In the genomic region with DNA sequence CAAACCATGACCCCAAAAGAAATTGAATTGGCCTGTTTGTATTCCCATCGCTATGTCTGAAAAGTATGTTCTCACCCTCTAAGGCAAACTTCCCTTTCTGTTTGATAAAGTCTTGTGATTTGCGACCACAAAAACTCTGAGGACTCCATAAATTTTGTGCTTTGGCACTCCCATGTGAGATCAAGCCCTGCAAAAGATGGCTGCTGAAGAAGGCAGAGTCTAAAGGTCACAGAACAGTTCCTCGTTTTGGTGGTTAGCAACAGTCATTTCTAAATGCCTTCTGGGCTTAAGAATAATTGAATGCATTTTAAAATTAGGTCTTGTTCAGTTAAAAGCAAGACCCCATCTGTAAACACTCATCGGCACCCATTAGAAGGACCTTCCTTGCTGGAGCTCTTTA, we compare ENCODE assay signal across 1 cellular context.
TF ChIP-seq lines count a peak whose summit lies in the region.

No MANE protein-coding gene starts in this region.

TF ChIP-seq in GM12878, 131 proteins besides CTCF, POLR2A, EP300 and RAD21 (continued from another document):
- TF ChIP-seq, protein P1, sequence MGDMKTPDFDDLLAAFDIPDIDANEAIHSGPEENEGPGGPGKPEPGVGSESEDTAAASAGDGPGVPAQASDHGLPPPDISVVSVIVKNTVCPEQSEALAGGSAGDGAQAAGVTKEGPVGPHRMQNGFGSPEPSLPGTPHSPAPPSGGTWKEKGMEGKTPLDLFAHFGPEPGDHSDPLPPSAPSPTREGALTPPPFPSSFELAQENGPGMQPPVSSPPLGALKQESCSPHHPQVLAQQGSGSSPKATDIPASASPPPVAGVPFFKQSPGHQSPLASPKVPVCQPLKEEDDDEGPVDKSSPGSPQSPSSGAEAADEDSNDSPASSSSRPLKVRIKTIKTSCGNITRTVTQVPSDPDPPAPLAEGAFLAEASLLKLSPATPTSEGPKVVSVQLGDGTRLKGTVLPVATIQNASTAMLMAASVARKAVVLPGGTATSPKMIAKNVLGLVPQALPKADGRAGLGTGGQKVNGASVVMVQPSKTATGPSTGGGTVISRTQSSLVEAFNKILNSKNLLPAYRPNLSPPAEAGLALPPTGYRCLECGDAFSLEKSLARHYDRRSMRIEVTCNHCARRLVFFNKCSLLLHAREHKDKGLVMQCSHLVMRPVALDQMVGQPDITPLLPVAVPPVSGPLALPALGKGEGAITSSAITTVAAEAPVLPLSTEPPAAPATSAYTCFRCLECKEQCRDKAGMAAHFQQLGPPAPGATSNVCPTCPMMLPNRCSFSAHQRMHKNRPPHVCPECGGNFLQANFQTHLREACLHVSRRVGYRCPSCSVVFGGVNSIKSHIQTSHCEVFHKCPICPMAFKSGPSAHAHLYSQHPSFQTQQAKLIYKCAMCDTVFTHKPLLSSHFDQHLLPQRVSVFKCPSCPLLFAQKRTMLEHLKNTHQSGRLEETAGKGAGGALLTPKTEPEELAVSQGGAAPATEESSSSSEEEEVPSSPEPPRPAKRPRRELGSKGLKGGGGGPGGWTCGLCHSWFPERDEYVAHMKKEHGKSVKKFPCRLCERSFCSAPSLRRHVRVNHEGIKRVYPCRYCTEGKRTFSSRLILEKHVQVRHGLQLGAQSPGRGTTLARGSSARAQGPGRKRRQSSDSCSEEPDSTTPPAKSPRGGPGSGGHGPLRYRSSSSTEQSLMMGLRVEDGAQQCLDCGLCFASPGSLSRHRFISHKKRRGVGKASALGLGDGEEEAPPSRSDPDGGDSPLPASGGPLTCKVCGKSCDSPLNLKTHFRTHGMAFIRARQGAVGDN (IDR thresholded peaks at IDR 0.05), result peak; percentile 87
- no peak for TF ChIP-seq SUZ12 (IDR thresholded peaks at IDR 0.05; ENCODE audit: unreplicated experiment)
- peak; percentile 82; the same call in 1 of the 2 replicates for TF ChIP-seq JUND (IDR thresholded peaks at IDR 0.05; ENCODE audit: low read depth, low read length)
- peak; percentile 89 for TF ChIP-seq NBN (IDR thresholded peaks at IDR 0.05)
- TF ChIP-seq IKZF1 (conservative IDR thresholded peaks at IDR 0.05), result peak; percentile 91
- TF ChIP-seq MLLT1 (IDR thresholded peaks at IDR 0.05), result peak; percentile 90
- peak; percentile 52; the same call in 1 of the 2 replicates for TF ChIP-seq TBL1XR1 (IDR thresholded peaks at IDR 0.05; ENCODE audit: low read depth, low read length)
- peak; percentile 47; the same call in 1 of the 2 replicates for TF ChIP-seq CREM (IDR thresholded peaks at IDR 0.05; ENCODE audit: low read depth)
- TF ChIP-seq BCL11A (IDR thresholded peaks at IDR 0.05; ENCODE audit: low read depth, low read length), result peak; percentile 97
- peak; percentile 60 for TF ChIP-seq NR2C1 (IDR thresholded peaks at IDR 0.05)
- 0 out of 2 replicates have a peak, but pooled peaks have one; percentile 77 for TF ChIP-seq PAX5 (IDR thresholded peaks at IDR 0.05; ENCODE audit: borderline replicate concordance, low read depth, low read length)
- TF ChIP-seq ZBTB33 (IDR thresholded peaks at IDR 0.05), result no peak
- TF ChIP-seq CHD2 (IDR thresholded peaks at IDR 0.05; ENCODE audit: borderline replicate concordance, low read depth, low read length), result peak; percentile 71; the same call in 1 of the 2 replicates
- TF ChIP-seq POU2F2 (IDR thresholded peaks at IDR 0.05; ENCODE audit: borderline replicate concordance, low read depth, low read length), result peak; percentile 56; the same call in 1 of the 3 replicates
- TF ChIP-seq YY1 (IDR thresholded peaks at IDR 0.05; ENCODE audit: low read depth, low read length), result peak; percentile 93
- peak; percentile 72 for TF ChIP-seq SMAD1 (IDR thresholded peaks at IDR 0.05; ENCODE audit: low read depth, partially characterized antibody)
- TF ChIP-seq ZNF592 (IDR thresholded peaks at IDR 0.05), result peak; percentile 68; the same call in 1 of the 2 replicates
- TF ChIP-seq JUNB (IDR thresholded peaks at IDR 0.05), result peak; percentile 84
- TF ChIP-seq ZBED1 (IDR thresholded peaks at IDR 0.05; ENCODE audit: borderline replicate concordance), result no peak
- peak; percentile 97 for TF ChIP-seq MTA2 (IDR thresholded peaks at IDR 0.05; ENCODE audit: low read depth)
- TF ChIP-seq PKNOX1 (IDR thresholded peaks at IDR 0.05), result 0 out of 2 replicates have a peak, but pooled peaks have one; percentile 21
- TF ChIP-seq, protein P2, sequence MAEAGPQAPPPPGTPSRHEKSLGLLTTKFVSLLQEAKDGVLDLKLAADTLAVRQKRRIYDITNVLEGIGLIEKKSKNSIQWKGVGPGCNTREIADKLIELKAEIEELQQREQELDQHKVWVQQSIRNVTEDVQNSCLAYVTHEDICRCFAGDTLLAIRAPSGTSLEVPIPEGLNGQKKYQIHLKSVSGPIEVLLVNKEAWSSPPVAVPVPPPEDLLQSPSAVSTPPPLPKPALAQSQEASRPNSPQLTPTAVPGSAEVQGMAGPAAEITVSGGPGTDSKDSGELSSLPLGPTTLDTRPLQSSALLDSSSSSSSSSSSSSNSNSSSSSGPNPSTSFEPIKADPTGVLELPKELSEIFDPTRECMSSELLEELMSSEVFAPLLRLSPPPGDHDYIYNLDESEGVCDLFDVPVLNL (IDR thresholded peaks at IDR 0.05; ENCODE audit: low read depth, low read length), result no peak
- TF ChIP-seq, protein P3, sequence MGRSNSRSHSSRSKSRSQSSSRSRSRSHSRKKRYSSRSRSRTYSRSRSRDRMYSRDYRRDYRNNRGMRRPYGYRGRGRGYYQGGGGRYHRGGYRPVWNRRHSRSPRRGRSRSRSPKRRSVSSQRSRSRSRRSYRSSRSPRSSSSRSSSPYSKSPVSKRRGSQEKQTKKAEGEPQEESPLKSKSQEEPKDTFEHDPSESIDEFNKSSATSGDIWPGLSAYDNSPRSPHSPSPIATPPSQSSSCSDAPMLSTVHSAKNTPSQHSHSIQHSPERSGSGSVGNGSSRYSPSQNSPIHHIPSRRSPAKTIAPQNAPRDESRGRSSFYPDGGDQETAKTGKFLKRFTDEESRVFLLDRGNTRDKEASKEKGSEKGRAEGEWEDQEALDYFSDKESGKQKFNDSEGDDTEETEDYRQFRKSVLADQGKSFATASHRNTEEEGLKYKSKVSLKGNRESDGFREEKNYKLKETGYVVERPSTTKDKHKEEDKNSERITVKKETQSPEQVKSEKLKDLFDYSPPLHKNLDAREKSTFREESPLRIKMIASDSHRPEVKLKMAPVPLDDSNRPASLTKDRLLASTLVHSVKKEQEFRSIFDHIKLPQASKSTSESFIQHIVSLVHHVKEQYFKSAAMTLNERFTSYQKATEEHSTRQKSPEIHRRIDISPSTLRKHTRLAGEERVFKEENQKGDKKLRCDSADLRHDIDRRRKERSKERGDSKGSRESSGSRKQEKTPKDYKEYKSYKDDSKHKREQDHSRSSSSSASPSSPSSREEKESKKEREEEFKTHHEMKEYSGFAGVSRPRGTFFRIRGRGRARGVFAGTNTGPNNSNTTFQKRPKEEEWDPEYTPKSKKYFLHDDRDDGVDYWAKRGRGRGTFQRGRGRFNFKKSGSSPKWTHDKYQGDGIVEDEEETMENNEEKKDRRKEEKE (IDR thresholded peaks at IDR 0.05), result no peak
- no peak for TF ChIP-seq USF2 (IDR thresholded peaks at IDR 0.05; ENCODE audit: borderline replicate concordance, low read depth, low read length)
- TF ChIP-seq, protein P4, sequence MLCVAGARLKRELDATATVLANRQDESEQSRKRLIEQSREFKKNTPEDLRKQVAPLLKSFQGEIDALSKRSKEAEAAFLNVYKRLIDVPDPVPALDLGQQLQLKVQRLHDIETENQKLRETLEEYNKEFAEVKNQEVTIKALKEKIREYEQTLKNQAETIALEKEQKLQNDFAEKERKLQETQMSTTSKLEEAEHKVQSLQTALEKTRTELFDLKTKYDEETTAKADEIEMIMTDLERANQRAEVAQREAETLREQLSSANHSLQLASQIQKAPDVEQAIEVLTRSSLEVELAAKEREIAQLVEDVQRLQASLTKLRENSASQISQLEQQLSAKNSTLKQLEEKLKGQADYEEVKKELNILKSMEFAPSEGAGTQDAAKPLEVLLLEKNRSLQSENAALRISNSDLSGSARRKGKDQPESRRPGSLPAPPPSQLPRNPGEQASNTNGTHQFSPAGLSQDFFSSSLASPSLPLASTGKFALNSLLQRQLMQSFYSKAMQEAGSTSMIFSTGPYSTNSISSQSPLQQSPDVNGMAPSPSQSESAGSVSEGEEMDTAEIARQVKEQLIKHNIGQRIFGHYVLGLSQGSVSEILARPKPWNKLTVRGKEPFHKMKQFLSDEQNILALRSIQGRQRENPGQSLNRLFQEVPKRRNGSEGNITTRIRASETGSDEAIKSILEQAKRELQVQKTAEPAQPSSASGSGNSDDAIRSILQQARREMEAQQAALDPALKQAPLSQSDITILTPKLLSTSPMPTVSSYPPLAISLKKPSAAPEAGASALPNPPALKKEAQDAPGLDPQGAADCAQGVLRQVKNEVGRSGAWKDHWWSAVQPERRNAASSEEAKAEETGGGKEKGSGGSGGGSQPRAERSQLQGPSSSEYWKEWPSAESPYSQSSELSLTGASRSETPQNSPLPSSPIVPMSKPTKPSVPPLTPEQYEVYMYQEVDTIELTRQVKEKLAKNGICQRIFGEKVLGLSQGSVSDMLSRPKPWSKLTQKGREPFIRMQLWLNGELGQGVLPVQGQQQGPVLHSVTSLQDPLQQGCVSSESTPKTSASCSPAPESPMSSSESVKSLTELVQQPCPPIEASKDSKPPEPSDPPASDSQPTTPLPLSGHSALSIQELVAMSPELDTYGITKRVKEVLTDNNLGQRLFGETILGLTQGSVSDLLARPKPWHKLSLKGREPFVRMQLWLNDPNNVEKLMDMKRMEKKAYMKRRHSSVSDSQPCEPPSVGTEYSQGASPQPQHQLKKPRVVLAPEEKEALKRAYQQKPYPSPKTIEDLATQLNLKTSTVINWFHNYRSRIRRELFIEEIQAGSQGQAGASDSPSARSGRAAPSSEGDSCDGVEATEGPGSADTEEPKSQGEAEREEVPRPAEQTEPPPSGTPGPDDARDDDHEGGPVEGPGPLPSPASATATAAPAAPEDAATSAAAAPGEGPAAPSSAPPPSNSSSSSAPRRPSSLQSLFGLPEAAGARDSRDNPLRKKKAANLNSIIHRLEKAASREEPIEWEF (IDR thresholded peaks at IDR 0.05; ENCODE audit: insufficient replicate concordance, low read depth, low read length), result peak; percentile 77
- TF ChIP-seq BMI1 (IDR thresholded peaks at IDR 0.05; ENCODE audit: borderline replicate concordance), result peak; percentile 87
- TF ChIP-seq SPI1 (IDR thresholded peaks at IDR 0.05; ENCODE audit: borderline replicate concordance, insufficient read depth, low read depth, low read length), result peak; percentile 93
TF ChIP-seq in GM12878: peak in this region for 46.
